In genomic region chr4:122584517-122584916, GRCh38 we compare ENCODE assay signal across 9 cellular contexts. TPM values are rescaled to one million over a fixed set of nuclear protein-coding genes. Genes with fewer than 3 reads are reported as not detected.
DNase-seq lines count a peak whose midpoint lies in the region; ATAC-seq and TF ChIP-seq lines count a peak whose summit lies in the region.
"Had no signal": no experiment of that assay in that cellular context is flagged by ENCODE, and none has a peak within 500 bp of the region (broad histone marks: within the 10 kb centered on the region; RNA-seq: fewer than 3 reads in every experiment).

No MANE protein-coding gene starts in this region.

- H3K36me3 ChIP-seq in mesodermal cell (ENCODE audit: control insufficient read depth, insufficient read depth, low read length) (no peaks in the 10 kb centered on the region), gastrocnemius medialis (no peaks in the 10 kb centered on the region)

- H3K4me3 ChIP-seq in mesodermal cell (ENCODE audit: extremely low read depth, insufficient read depth, low read length, poor library complexity, severe bottlenecking), result no peak overlapping the region
- H3K4me3 ChIP-seq in gastrocnemius medialis, result no peak overlapping the region

- DNase-seq in GM10266 (ENCODE audit: extremely low spot score) (peak; percentile 30), gastrocnemius medialis (no peak), NCI-H524 treated with DMSO at 0.1 percent for 48 hours (lab: John Stamatoyannopoulos, UW) (no peak), type B pancreatic cell (ENCODE audit: extremely low spot score, unreplicated experiment) (no peak), cerebellar nuclear complex (lab: John Stamatoyannopoulos, UW) (no peak)
- DNase-seq in activated T-helper 1 cell treated with anti-CD3 and anti-CD28 coated beads, Interleukin-12 subunit alpha, Interleukin-12 subunit beta, Interleukin-2, Interleukin-4 antibody, amounts not matched to agents 30 ng/mL and 10 ng/mL and 1 ng/mL, durations not matched to agents 14 hours and 24 hours and 36 hours (ENCODE audit: low spot score), result peak; percentile 38

- WGBS in mesodermal cell (ENCODE audit: insufficient coverage in 2 of 2), 2 experiments, result 80% methylated on average over 1 of the region's 1 CpG; no CpG with 5 or more reads in 1 of the 2 experiments

- H3K27me3 ChIP-seq in gastrocnemius medialis, result no peaks in the 10 kb centered on the region

- peak overlapping the region; percentile 62 for H3K4me3 Mint-ChIP-seq in activated T-helper 1 cell treated with anti-CD3 and anti-CD28 coated beads, Interleukin-12 subunit alpha, Interleukin-12 subunit beta, Interleukin-2, Interleukin-4 antibody, amounts not matched to agents 30 ng/mL and 10 ng/mL and 1 ng/mL, durations not matched to agents 14 hours and 24 hours and 36 hours
- no peak overlapping the region for H3K4me3 Mint-ChIP-seq in type B pancreatic cell
- H3K4me3 Mint-ChIP-seq: central memory CD8-positive, alpha-beta T cell had no signal

- intact Hi-C loops in activated T-helper 1 cell treated with anti-CD3 and anti-CD28 coated beads, Interleukin-12 subunit alpha, Interleukin-12 subunit beta, Interleukin-2, Interleukin-4 antibody, amounts not matched to agents 30 ng/mL and 10 ng/mL and 1 ng/mL, durations not matched to agents 14 hours and 24 hours and 36 hours (cut with micrococcal nuclease), result loop anchor here (1.0 kb wide), 6 partner anchors 18 to 339 kb away; a partner anchor contains a TSS
- intact Hi-C loops in gastrocnemius medialis (cut with DNase I; ENCODE audit: low total_unique reads), result no loop called here

- peaks cover 3% of the 10 kb centered on the region for H3K27me3 Mint-ChIP-seq in activated T-helper 1 cell treated with anti-CD3 and anti-CD28 coated beads, Interleukin-12 subunit alpha, Interleukin-12 subunit beta, Interleukin-2, Interleukin-4 antibody, amounts not matched to agents 30 ng/mL and 10 ng/mL and 1 ng/mL, durations not matched to agents 14 hours and 24 hours and 36 hours (ENCODE audit: insufficient read depth)
- peaks cover 3% of the 10 kb centered on the region for H3K27me3 Mint-ChIP-seq in type B pancreatic cell
- H3K27me3 Mint-ChIP-seq: central memory CD8-positive, alpha-beta T cell had no signal

- peaks cover 5% of the 10 kb centered on the region for H3K36me3 Mint-ChIP-seq in activated T-helper 1 cell treated with anti-CD3 and anti-CD28 coated beads, Interleukin-12 subunit alpha, Interleukin-12 subunit beta, Interleukin-2, Interleukin-4 antibody, amounts not matched to agents 30 ng/mL and 10 ng/mL and 1 ng/mL, durations not matched to agents 14 hours and 24 hours and 36 hours (ENCODE audit: low read depth)
- no peaks in the 10 kb centered on the region for H3K36me3 Mint-ChIP-seq in type B pancreatic cell

- H3K9me3 ChIP-seq in mesodermal cell (ENCODE audit: control insufficient read depth, low read length) (no peaks in the 10 kb centered on the region), gastrocnemius medialis (no peaks in the 10 kb centered on the region)

- TF ChIP-seq CTCF in GM10266 (IDR thresholded peaks at IDR 0.05; ENCODE audit: control insufficient read depth, insufficient read depth, low read depth, missing control alignments) (no peak), gastrocnemius medialis (IDR thresholded peaks at IDR 0.05 in 4 of 5, conservative IDR thresholded peaks at IDR 0.05 in 1 of 5) (no peak), type B pancreatic cell (conservative IDR thresholded peaks at IDR 0.05) (no peak)

- peak overlapping the region; percentile 94 for H3K27ac Mint-ChIP-seq in activated T-helper 1 cell treated with anti-CD3 and anti-CD28 coated beads, Interleukin-12 subunit alpha, Interleukin-12 subunit beta, Interleukin-2, Interleukin-4 antibody, amounts not matched to agents 30 ng/mL and 10 ng/mL and 1 ng/mL, durations not matched to agents 14 hours and 24 hours and 36 hours
- no peak overlapping the region for H3K27ac Mint-ChIP-seq in type B pancreatic cell

- peaks cover 70% of the 10 kb centered on the region for H3K4me1 Mint-ChIP-seq in activated T-helper 1 cell treated with anti-CD3 and anti-CD28 coated beads, Interleukin-12 subunit alpha, Interleukin-12 subunit beta, Interleukin-2, Interleukin-4 antibody, amounts not matched to agents 30 ng/mL and 10 ng/mL and 1 ng/mL, durations not matched to agents 14 hours and 24 hours and 36 hours (ENCODE audit: low read depth)
- H3K4me1 Mint-ChIP-seq in type B pancreatic cell (ENCODE audit: unreplicated experiment), result peaks cover 12% of the 10 kb centered on the region

- in situ Hi-C loops in gastrocnemius medialis (cut with MboI; ENCODE audit: low sequenced_read_pairs in 4 of 4), result no loop called here

- TF ChIP-seq POLR2A in gastrocnemius medialis (IDR thresholded peaks at IDR 0.05), result no peak

- peak overlapping the region; percentile 81 for H3K27ac ChIP-seq in mesodermal cell (ENCODE audit: low read depth, low read length, severe bottlenecking)
- no peak overlapping the region for H3K27ac ChIP-seq in gastrocnemius medialis

- H3K9me3 Mint-ChIP-seq in activated T-helper 1 cell treated with anti-CD3 and anti-CD28 coated beads, Interleukin-12 subunit alpha, Interleukin-12 subunit beta, Interleukin-2, Interleukin-4 antibody, amounts not matched to agents 30 ng/mL and 10 ng/mL and 1 ng/mL, durations not matched to agents 14 hours and 24 hours and 36 hours, result peaks cover 6% of the 10 kb centered on the region
- no peaks in the 10 kb centered on the region for H3K9me3 Mint-ChIP-seq in type B pancreatic cell
- H3K9me3 Mint-ChIP-seq: central memory CD8-positive, alpha-beta T cell had no signal

- peaks cover 19% of the 10 kb centered on the region for H3K4me1 ChIP-seq in mesodermal cell (ENCODE audit: control insufficient read depth, insufficient read depth, low read length, poor library complexity, severe bottlenecking)
- no peaks in the 10 kb centered on the region for H3K4me1 ChIP-seq in gastrocnemius medialis

- ATAC-seq in HG03060 (IDR thresholded peaks at IDR 0.05; ENCODE audit: low read depth, unreplicated experiment) (peak; percentile 59), gastrocnemius medialis (no peak)

RNA-seq across cellular contexts. Expression of gene IL21, which starts 36.3 kb away (rescaled TPM):
- total RNA-seq in activated T-helper 1 cell treated with anti-CD3 and anti-CD28 coated beads, Interleukin-12 subunit alpha, Interleukin-12 subunit beta, Interleukin-2, Interleukin-4 antibody, amounts not matched to agents 30 ng/mL and 10 ng/mL and 1 ng/mL, durations not matched to agents 14 hours and 24 hours and 36 hours, result 136 and 138 TPM in 2 replicates
- not detected for polyA plus RNA-seq in mesodermal cell (2013, experiment 1 of 2)
- not detected for polyA plus RNA-seq in mesodermal cell (2013, experiment 2 of 2)
- total RNA-seq in gastrocnemius medialis (not detected), type B pancreatic cell (ENCODE audit: low replicate concordance) (not detected in 2 replicates)

Comparison
In these comparisons a context has a peak if more than half of its experiments do, and no peak if none do; other contexts are left out.
1. DNase-seq: peak in GM10266 (single experiment) and activated T-helper 1 cell treated with anti-CD3 and anti-CD28 coated beads, Interleukin-12 subunit alpha, Interleukin-12 subunit beta, Interleukin-2, Interleukin-4 antibody, amounts not matched to agents 30 ng/mL and 10 ng/mL and 1 ng/mL, durations not matched to agents 14 hours and 24 hours and 36 hours (single experiment); none in gastrocnemius medialis (0 of 2), NCI-H524 treated with DMSO at 0.1 percent for 48 hours (single experiment), type B pancreatic cell (single experiment) and cerebellar nuclear complex (0 of 2).
2. RNA of gene IL21, which starts 36.3 kb away (total RNA-seq): 136 to 138 TPM in activated T-helper 1 cell treated with anti-CD3 and anti-CD28 coated beads, Interleukin-12 subunit alpha, Interleukin-12 subunit beta, Interleukin-2, Interleukin-4 antibody, amounts not matched to agents 30 ng/mL and 10 ng/mL and 1 ng/mL, durations not matched to agents 14 hours and 24 hours and 36 hours; not detected in gastrocnemius medialis and not detected in type B pancreatic cell; every median in the first group is over 100 times any median in the second.